In the genomic region with DNA sequence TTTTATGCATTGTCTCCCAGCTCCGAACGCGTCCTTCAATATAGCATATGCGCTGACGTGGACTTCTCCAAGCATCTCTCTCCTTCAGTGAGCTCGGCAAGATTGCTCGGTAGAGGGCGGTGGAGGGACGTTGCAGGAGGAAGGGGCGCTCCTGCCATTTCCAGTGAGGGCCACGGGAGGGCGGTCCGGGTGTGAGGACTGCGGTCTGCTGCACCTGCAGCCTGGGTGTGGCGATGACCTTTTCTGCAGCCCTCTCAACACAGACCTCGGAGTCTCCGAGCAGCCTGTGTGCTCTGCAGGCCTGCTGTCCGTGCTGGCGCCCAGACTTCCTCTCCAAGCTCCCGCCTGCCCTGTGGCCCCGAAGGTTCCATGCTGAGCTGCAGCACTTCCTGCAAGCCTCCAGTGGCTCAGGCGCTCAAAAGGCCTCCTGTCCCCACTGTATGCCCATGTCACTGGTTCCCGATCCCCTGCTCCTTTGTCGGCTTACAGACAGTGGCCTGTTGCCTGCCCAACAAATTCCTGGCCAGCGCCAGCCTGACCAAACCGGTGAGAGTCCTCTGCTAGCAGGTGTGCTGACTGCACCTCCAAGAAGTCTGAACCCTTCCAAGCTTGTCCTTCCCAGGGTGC, we compare ENCODE assay signal across 1 cellular context.
TF ChIP-seq lines count a peak whose summit lies in the region.

No MANE protein-coding gene starts in this region.

TF ChIP-seq in K562, 482 proteins besides CTCF, POLR2A, EP300 and RAD21 (continued from another document and continues in another):
- TF ChIP-seq, protein P1, sequence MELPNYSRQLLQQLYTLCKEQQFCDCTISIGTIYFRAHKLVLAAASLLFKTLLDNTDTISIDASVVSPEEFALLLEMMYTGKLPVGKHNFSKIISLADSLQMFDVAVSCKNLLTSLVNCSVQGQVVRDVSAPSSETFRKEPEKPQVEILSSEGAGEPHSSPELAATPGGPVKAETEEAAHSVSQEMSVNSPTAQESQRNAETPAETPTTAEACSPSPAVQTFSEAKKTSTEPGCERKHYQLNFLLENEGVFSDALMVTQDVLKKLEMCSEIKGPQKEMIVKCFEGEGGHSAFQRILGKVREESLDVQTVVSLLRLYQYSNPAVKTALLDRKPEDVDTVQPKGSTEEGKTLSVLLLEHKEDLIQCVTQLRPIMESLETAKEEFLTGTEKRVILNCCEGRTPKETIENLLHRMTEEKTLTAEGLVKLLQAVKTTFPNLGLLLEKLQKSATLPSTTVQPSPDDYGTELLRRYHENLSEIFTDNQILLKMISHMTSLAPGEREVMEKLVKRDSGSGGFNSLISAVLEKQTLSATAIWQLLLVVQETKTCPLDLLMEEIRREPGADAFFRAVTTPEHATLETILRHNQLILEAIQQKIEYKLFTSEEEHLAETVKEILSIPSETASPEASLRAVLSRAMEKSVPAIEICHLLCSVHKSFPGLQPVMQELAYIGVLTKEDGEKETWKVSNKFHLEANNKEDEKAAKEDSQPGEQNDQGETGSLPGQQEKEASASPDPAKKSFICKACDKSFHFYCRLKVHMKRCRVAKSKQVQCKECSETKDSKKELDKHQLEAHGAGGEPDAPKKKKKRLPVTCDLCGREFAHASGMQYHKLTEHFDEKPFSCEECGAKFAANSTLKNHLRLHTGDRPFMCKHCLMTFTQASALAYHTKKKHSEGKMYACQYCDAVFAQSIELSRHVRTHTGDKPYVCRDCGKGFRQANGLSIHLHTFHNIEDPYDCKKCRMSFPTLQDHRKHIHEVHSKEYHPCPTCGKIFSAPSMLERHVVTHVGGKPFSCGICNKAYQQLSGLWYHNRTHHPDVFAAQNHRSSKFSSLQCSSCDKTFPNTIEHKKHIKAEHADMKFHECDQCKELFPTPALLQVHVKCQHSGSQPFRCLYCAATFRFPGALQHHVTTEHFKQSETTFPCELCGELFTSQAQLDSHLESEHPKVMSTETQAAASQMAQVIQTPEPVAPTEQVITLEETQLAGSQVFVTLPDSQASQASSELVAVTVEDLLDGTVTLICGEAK (IDR thresholded peaks at IDR 0.05): peak; percentile 22; the same call in 1 of the 2 replicates
- TF ChIP-seq, protein P1 (CRISPR knock-in tag; IDR thresholded peaks at IDR 0.05): no peak
- TF ChIP-seq NRF1 (conservative IDR thresholded peaks at IDR 0.05 in 1 of 2, IDR thresholded peaks at IDR 0.05 in 1 of 2): peak in 1 of 2 experiments; percentile 66; a peak in 3 of 4 replicates
- TF ChIP-seq FIP1L1 (IDR thresholded peaks at IDR 0.05; ENCODE audit: low read depth, low read length, poor library complexity, severe bottlenecking): no peak
- no peak for TF ChIP-seq ZNF785 (CRISPR knock-in tag; IDR thresholded peaks at IDR 0.05)
- no peak for TF ChIP-seq SLC30A9 (CRISPR knock-in tag; IDR thresholded peaks at IDR 0.05)
- TF ChIP-seq SIN3A (IDR thresholded peaks at IDR 0.05; ENCODE audit: borderline replicate concordance in 2 of 2, control insufficient read depth in 1 of 2, low read depth in 2 of 2, low read length in 2 of 2): 0 out of 4 replicates have a peak, but pooled peaks of 1 of the 2 experiments have one; percentile 21
- TF ChIP-seq, protein P2, sequence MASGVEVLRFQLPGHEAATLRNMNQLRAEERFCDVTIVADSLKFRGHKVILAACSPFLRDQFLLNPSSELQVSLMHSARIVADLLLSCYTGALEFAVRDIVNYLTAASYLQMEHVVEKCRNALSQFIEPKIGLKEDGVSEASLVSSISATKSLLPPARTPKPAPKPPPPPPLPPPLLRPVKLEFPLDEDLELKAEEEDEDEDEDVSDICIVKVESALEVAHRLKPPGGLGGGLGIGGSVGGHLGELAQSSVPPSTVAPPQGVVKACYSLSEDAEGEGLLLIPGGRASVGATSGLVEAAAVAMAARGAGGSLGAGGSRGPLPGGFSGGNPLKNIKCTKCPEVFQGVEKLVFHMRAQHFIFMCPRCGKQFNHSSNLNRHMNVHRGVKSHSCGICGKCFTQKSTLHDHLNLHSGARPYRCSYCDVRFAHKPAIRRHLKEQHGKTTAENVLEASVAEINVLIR (CRISPR knock-in tag; IDR thresholded peaks at IDR 0.05): no peak
- 0 out of 2 replicates have a peak, but pooled peaks have one; percentile 74 for TF ChIP-seq GATAD2B (IDR thresholded peaks at IDR 0.05; ENCODE audit: borderline replicate concordance)
- TF ChIP-seq, protein P3, sequence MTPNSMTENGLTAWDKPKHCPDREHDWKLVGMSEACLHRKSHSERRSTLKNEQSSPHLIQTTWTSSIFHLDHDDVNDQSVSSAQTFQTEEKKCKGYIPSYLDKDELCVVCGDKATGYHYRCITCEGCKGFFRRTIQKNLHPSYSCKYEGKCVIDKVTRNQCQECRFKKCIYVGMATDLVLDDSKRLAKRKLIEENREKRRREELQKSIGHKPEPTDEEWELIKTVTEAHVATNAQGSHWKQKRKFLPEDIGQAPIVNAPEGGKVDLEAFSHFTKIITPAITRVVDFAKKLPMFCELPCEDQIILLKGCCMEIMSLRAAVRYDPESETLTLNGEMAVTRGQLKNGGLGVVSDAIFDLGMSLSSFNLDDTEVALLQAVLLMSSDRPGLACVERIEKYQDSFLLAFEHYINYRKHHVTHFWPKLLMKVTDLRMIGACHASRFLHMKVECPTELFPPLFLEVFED (CRISPR knock-in tag; conservative IDR thresholded peaks at IDR 0.05): 0 out of 2 replicates have a peak, but pooled peaks have one; percentile 40
- TF ChIP-seq PCBP2 (IDR thresholded peaks at IDR 0.05; ENCODE audit: low read depth, low read length, poor library complexity, severe bottlenecking): no peak
- TF ChIP-seq ZNF140 (CRISPR knock-in tag; IDR thresholded peaks at IDR 0.05): no peak
- no peak for TF ChIP-seq CBX2 (IDR thresholded peaks at IDR 0.05; ENCODE audit: insufficient read depth, low read length, poor library complexity, severe bottlenecking)
- TF ChIP-seq, protein P4, sequence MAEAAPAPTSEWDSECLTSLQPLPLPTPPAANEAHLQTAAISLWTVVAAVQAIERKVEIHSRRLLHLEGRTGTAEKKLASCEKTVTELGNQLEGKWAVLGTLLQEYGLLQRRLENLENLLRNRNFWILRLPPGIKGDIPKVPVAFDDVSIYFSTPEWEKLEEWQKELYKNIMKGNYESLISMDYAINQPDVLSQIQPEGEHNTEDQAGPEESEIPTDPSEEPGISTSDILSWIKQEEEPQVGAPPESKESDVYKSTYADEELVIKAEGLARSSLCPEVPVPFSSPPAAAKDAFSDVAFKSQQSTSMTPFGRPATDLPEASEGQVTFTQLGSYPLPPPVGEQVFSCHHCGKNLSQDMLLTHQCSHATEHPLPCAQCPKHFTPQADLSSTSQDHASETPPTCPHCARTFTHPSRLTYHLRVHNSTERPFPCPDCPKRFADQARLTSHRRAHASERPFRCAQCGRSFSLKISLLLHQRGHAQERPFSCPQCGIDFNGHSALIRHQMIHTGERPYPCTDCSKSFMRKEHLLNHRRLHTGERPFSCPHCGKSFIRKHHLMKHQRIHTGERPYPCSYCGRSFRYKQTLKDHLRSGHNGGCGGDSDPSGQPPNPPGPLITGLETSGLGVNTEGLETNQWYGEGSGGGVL (CRISPR knock-in tag; IDR thresholded peaks at IDR 0.05): no peak
- TF ChIP-seq FOXP1 (CRISPR knock-in tag; IDR thresholded peaks at IDR 0.05): peak; percentile 96
- TF ChIP-seq ZNF699 (CRISPR knock-in tag; IDR thresholded peaks at IDR 0.05; ENCODE audit: insufficient replicate concordance): no peak
- TF ChIP-seq POLR2AphosphoS5 (IDR thresholded peaks at IDR 0.05; ENCODE audit: control insufficient read depth, insufficient read depth, low read depth, low read length): no peak
- TF ChIP-seq, protein P5, sequence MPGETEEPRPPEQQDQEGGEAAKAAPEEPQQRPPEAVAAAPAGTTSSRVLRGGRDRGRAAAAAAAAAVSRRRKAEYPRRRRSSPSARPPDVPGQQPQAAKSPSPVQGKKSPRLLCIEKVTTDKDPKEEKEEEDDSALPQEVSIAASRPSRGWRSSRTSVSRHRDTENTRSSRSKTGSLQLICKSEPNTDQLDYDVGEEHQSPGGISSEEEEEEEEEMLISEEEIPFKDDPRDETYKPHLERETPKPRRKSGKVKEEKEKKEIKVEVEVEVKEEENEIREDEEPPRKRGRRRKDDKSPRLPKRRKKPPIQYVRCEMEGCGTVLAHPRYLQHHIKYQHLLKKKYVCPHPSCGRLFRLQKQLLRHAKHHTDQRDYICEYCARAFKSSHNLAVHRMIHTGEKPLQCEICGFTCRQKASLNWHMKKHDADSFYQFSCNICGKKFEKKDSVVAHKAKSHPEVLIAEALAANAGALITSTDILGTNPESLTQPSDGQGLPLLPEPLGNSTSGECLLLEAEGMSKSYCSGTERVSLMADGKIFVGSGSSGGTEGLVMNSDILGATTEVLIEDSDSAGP (CRISPR knock-in tag; IDR thresholded peaks at IDR 0.05): peak; percentile 68; the same call in 1 of the 2 replicates
- no peak for TF ChIP-seq EZH2 (IDR thresholded peaks at IDR 0.05; ENCODE audit: borderline replicate concordance, low read depth, low read length)
- no peak for TF ChIP-seq ZNF717 (CRISPR knock-in tag; IDR thresholded peaks at IDR 0.05)
- TF ChIP-seq, protein P6, sequence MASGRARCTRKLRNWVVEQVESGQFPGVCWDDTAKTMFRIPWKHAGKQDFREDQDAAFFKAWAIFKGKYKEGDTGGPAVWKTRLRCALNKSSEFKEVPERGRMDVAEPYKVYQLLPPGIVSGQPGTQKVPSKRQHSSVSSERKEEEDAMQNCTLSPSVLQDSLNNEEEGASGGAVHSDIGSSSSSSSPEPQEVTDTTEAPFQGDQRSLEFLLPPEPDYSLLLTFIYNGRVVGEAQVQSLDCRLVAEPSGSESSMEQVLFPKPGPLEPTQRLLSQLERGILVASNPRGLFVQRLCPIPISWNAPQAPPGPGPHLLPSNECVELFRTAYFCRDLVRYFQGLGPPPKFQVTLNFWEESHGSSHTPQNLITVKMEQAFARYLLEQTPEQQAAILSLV (tag; IDR thresholded peaks at IDR 0.05): no peak
- TF ChIP-seq BRCA1 (IDR thresholded peaks at IDR 0.05): no peak
- no peak for TF ChIP-seq BRCA1 (CRISPR knock-in tag; IDR thresholded peaks at IDR 0.05)
- TF ChIP-seq FOSL1 (tag; conservative IDR thresholded peaks at IDR 0.05): no peak
- no peak for TF ChIP-seq ZC3H4 (CRISPR knock-in tag; IDR thresholded peaks at IDR 0.05; ENCODE audit: borderline replicate concordance)
- TF ChIP-seq BRD9 (IDR thresholded peaks at IDR 0.05; ENCODE audit: low read depth, partially characterized antibody): no peak
- TF ChIP-seq RBM25 (IDR thresholded peaks at IDR 0.05; ENCODE audit: low read depth, low read length, severe bottlenecking): no peak
- TF ChIP-seq ZNF408 (CRISPR knock-in tag; IDR thresholded peaks at IDR 0.05; ENCODE audit: low read depth): no peak
- TF ChIP-seq PRMT5 (CRISPR knock-in tag; IDR thresholded peaks at IDR 0.05): 0 out of 2 replicates have a peak, but pooled peaks have one; percentile 47
- peak; percentile 97 for TF ChIP-seq CC2D1A (IDR thresholded peaks at IDR 0.05)
- TF ChIP-seq ZNF507 (tag; conservative IDR thresholded peaks at IDR 0.05): no peak
- TF ChIP-seq RFX1 (IDR thresholded peaks at IDR 0.05): no peak
- TF ChIP-seq, protein P7, sequence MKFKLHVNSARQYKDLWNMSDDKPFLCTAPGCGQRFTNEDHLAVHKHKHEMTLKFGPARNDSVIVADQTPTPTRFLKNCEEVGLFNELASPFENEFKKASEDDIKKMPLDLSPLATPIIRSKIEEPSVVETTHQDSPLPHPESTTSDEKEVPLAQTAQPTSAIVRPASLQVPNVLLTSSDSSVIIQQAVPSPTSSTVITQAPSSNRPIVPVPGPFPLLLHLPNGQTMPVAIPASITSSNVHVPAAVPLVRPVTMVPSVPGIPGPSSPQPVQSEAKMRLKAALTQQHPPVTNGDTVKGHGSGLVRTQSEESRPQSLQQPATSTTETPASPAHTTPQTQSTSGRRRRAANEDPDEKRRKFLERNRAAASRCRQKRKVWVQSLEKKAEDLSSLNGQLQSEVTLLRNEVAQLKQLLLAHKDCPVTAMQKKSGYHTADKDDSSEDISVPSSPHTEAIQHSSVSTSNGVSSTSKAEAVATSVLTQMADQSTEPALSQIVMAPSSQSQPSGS (CRISPR knock-in tag; IDR thresholded peaks at IDR 0.05): no peak
- no peak for TF ChIP-seq SNIP1 (IDR thresholded peaks at IDR 0.05; ENCODE audit: low read depth)
- TF ChIP-seq EWSR1 (IDR thresholded peaks at IDR 0.05; ENCODE audit: borderline replicate concordance, low read depth, partially characterized antibody): no peak
- no peak for TF ChIP-seq DMBX1 (CRISPR knock-in tag; IDR thresholded peaks at IDR 0.05; ENCODE audit: borderline replicate concordance)
- TF ChIP-seq GABPB2 (CRISPR knock-in tag; conservative IDR thresholded peaks at IDR 0.05): no peak
- TF ChIP-seq PHF20 (IDR thresholded peaks at IDR 0.05; ENCODE audit: partially characterized antibody): no peak
- TF ChIP-seq NR2F6 (CRISPR knock-in tag; IDR thresholded peaks at IDR 0.05): no peak
- no peak for TF ChIP-seq PTRF (tag; IDR thresholded peaks at IDR 0.05)
- TF ChIP-seq DNMT1 (IDR thresholded peaks at IDR 0.05): no peak
- TF ChIP-seq BRF1 (IDR thresholded peaks at IDR 0.05; ENCODE audit: borderline replicate concordance, extremely low read depth, insufficient read length): no peak
- TF ChIP-seq HNRNPH1 (optimal IDR thresholded peaks at IDR 0.05; ENCODE audit: low read depth, low read length): no peak
- TF ChIP-seq NR2C2 (CRISPR knock-in tag; IDR thresholded peaks at IDR 0.05): peak; percentile 62; the same call in 1 of the 2 replicates
- TF ChIP-seq NR2C2 (tag; IDR thresholded peaks at IDR 0.05): peak; percentile 43; the same call in 1 of the 2 replicates
- TF ChIP-seq RBBP5 (IDR thresholded peaks at IDR 0.05; ENCODE audit: borderline replicate concordance, insufficient read depth, low read length, poor library complexity, severe bottlenecking): peak; percentile 1
- TF ChIP-seq ZNF778 (CRISPR knock-in tag; IDR thresholded peaks at IDR 0.05): no peak
- TF ChIP-seq FOXK1 (CRISPR knock-in tag; IDR thresholded peaks at IDR 0.05; ENCODE audit: borderline replicate concordance): no peak
- no peak for TF ChIP-seq MTA2 (IDR thresholded peaks at IDR 0.05; ENCODE audit: low read depth)
